26 cellular contexts compared by ENCODE assay signal in genomic region chr14:29061702-29062101, GRCh38.
"Had no signal": no experiment of that assay in that cellular context is flagged by ENCODE, and none has a peak within 500 bp of the region (broad histone marks: within the 10 kb centered on the region; RNA-seq: fewer than 3 reads in every experiment).

No MANE protein-coding gene starts in this region.

- H3K27ac Mint-ChIP-seq: dendritic cell treated with granulocyte-macrophage colony-stimulating factor and Interleukin-4, amounts not matched to agents 40 ng/mL and 50 ng/mL, for 4 days; endodermal cell; naive thymus-derived CD8-positive, alpha-beta T cell; nephron progenitor cell; progenitor cell of endocrine pancreas; stimulated activated effector memory CD8-positive, alpha-beta T cell treated with anti-CD3 and anti-CD28 coated beads, Interleukin-12 subunit alpha, Interleukin-12 subunit beta, amount 100 ng/mL, for 72 hours; type B pancreatic cell had no signal

- H3K27me3 Mint-ChIP-seq: dendritic cell treated with granulocyte-macrophage colony-stimulating factor and Interleukin-4, amounts not matched to agents 40 ng/mL and 50 ng/mL, for 4 days; naive thymus-derived CD8-positive, alpha-beta T cell; progenitor cell of endocrine pancreas; type B pancreatic cell had no signal

- H3K9me3 ChIP-seq: gastrocnemius medialis, neutrophil, pancreas, testis, tibial artery had no signal

- H3K4me3 ChIP-seq: gastrocnemius medialis, lower lobe of right lung, pancreas, smooth muscle cell, stomach, testis, tibial artery had no signal

- ATAC-seq: esophagus mucosa; gastrocnemius medialis; left ventricle myocardium superior; lower lobe of right lung; naive thymus-derived CD8-positive, alpha-beta T cell; pancreas; sciatic nerve; stimulated activated effector memory CD8-positive, alpha-beta T cell treated with anti-CD3 and anti-CD28 coated beads, Interleukin-12 subunit alpha, Interleukin-12 subunit beta, amount 100 ng/mL, for 72 hours had no signal

- H3K27me3 ChIP-seq: gastrocnemius medialis, neutrophil, pancreas, stomach, testis, tibial artery had no signal

- H3K4me1 ChIP-seq: gastrocnemius medialis, lower lobe of right lung, pancreas, stomach, testis, tibial artery had no signal

- H3K4me2 ChIP-seq: smooth muscle cell had no signal

- H3K4me3 Mint-ChIP-seq: dendritic cell treated with granulocyte-macrophage colony-stimulating factor and Interleukin-4, amounts not matched to agents 40 ng/mL and 50 ng/mL, for 4 days; endodermal cell; naive thymus-derived CD8-positive, alpha-beta T cell; nephron progenitor cell; stimulated activated effector memory CD8-positive, alpha-beta T cell treated with anti-CD3 and anti-CD28 coated beads, Interleukin-12 subunit alpha, Interleukin-12 subunit beta, amount 100 ng/mL, for 72 hours; type B pancreatic cell had no signal

- H3K27ac ChIP-seq: epithelial cell of prostate, gastrocnemius medialis, lower lobe of right lung, neutrophil, pancreas, stomach, testis, tibial artery had no signal

- H3K9me3 Mint-ChIP-seq: endodermal cell, nephron progenitor cell, type B pancreatic cell had no signal

- H3K36me3 Mint-ChIP-seq: naive thymus-derived CD8-positive, alpha-beta T cell; stimulated activated effector memory CD8-positive, alpha-beta T cell treated with anti-CD3 and anti-CD28 coated beads, Interleukin-12 subunit alpha, Interleukin-12 subunit beta, amount 100 ng/mL, for 72 hours; type B pancreatic cell had no signal

- H3K36me3 ChIP-seq: gastrocnemius medialis, lower lobe of right lung, neutrophil, pancreas, stomach, tibial artery had no signal

- H3K4me1 Mint-ChIP-seq: endodermal cell; naive thymus-derived CD8-positive, alpha-beta T cell; nephron progenitor cell; stimulated activated effector memory CD8-positive, alpha-beta T cell treated with anti-CD3 and anti-CD28 coated beads, Interleukin-12 subunit alpha, Interleukin-12 subunit beta, amount 100 ng/mL, for 72 hours had no signal

- DNase-seq: effector CD8-positive, alpha-beta T cell; endodermal cell; foreskin fibroblast; gastrocnemius medialis; head of caudate nucleus; left ventricle myocardium superior; lower lobe of right lung; naive thymus-derived CD8-positive, alpha-beta T cell; nephron progenitor cell; pancreas; stimulated activated CD4-positive, alpha-beta T cell treated with anti-CD3 and anti-CD28 coated beads, Interleukin-12 subunit alpha, Interleukin-12 subunit beta, amount 100 ng/mL, for 4 hours; stimulated activated CD4-positive, alpha-beta T cell treated with anti-CD3 and anti-CD28 coated beads, Interleukin-2, amount 100 ng/mL, for 24 hours; stimulated activated CD4-positive, alpha-beta T cell treated with anti-CD3 and anti-CD28 coated beads, Interleukin-4, amount 100 ng/mL, for 24 hours; stimulated activated naive CD4-positive, alpha-beta T cell treated with Interleukin-2 at 50 U/mL for 16 hours; stomach; testis; tibial artery had no signal
